Comparison of ENCODE assay signal across 8 cellular contexts in the genomic region with DNA sequence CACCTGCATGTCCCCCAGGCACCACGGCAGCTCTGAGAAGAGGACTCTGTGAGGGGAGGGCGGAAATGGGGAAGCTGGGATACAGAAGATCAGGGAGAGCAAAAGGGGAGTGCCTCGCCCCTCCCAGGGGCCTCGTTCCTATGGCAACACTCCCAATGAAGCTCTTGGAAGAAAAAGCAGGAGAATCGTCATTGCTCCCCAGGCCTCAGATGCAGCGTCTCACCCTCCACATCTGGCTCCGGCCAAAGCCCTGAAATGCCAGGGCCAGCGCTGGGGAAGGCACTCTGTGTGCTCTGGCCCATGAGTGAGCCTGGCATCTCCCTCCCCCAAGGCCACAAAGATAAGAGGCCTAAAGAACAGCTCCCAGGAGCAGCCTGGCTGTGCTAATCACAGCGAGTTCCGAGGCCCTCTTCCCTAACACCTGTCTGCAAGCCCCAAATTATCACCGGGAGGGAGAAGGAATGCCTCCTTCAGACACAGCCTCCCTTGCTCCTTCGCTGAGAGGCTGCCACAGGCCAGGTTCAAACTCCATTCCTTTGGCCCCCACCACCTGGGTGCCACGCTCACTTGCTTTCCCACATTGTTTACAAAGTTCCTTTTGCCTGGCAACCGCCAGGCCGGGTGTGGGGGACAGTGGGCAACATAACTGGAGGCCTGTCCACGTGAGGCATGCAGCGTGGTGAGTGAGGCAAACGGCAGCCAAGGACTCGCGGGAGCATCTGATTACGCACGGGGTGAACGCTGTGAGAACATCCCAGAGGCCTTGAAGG. TPM values are rescaled to one million over a fixed set of nuclear protein-coding genes. Genes with fewer than 3 reads are reported as not detected.
DNase-seq lines count a peak whose midpoint lies in the region; ATAC-seq and TF ChIP-seq lines count a peak whose summit lies in the region.

No MANE protein-coding gene starts in this region.

- H3K27ac Mint-ChIP-seq in activated T-cell treated with anti-CD3 and anti-CD28 coated beads, Interleukin-2, amount 50 U/mL, for 72 hours, result peak overlapping the region; percentile 88
- H3K27ac Mint-ChIP-seq in activated naive CD8-positive, alpha-beta T cell treated with anti-CD3 and anti-CD28 coated beads, Interleukin-2, amount 10 ng/mL, durations not matched to agents 7 days and 5 days, result peak overlapping the region; percentile 31

- POLR2A ChIA-PET in activated naive CD8-positive, alpha-beta T cell treated with anti-CD3 and anti-CD28 coated beads, Interleukin-2, amount 10 ng/mL, durations not matched to agents 7 days and 5 days (lab: Charles Lee), result interaction anchor here (0.8 to 2.1 kb wide), 4 partner anchors 8 to 72 kb away, joined by 3 to 6 read pairs (median 4); no protein-coding TSS in a partner anchor

- H3K36me3 ChIP-seq in left ventricle myocardium inferior, result peaks cover 24% of the 10 kb centered on the region

- peaks cover 83% of the 10 kb centered on the region for H3K4me1 ChIP-seq in left ventricle myocardium inferior

- intact Hi-C loops in left ventricle myocardium inferior (cut with micrococcal nuclease), result no loop called here

- no peaks in the 10 kb centered on the region for H3K9me3 ChIP-seq in left ventricle myocardium inferior (replicated peaks)

- peaks cover 15 to 18% of the 10 kb centered on the region in 2 donors for H3K36me3 Mint-ChIP-seq in activated T-cell treated with anti-CD3 and anti-CD28 coated beads, Interleukin-2, amount 50 U/mL, for 72 hours (ENCODE audit: insufficient read depth in 2 of 2)
- peaks cover 46% of the 10 kb centered on the region for H3K36me3 Mint-ChIP-seq in activated T-cell treated with anti-CD3 and anti-CD28 coated beads, Interleukin-2, amount 50 U/mL, for 4 hours (ENCODE audit: insufficient read depth)
- peaks cover 28% of the 10 kb centered on the region for H3K36me3 Mint-ChIP-seq in activated naive CD8-positive, alpha-beta T cell treated with anti-CD3 and anti-CD28 coated beads, Interleukin-2, amount 10 ng/mL, durations not matched to agents 7 days and 5 days

- peaks cover 60% of the 10 kb centered on the region for H3K4me1 Mint-ChIP-seq in activated T-cell treated with anti-CD3 and anti-CD28 coated beads, Interleukin-2, amount 50 U/mL, for 72 hours (ENCODE audit: low read depth)
- peaks cover 51% of the 10 kb centered on the region for H3K4me1 Mint-ChIP-seq in activated T-cell treated with anti-CD3 and anti-CD28 coated beads, Interleukin-2, amount 50 U/mL, for 4 hours (ENCODE audit: low read depth)
- peaks cover 46% of the 10 kb centered on the region for H3K4me1 Mint-ChIP-seq in activated naive CD8-positive, alpha-beta T cell treated with anti-CD3 and anti-CD28 coated beads, Interleukin-2, amount 10 ng/mL, durations not matched to agents 7 days and 5 days

- no peaks in the 10 kb centered on the region for H3K9me3 Mint-ChIP-seq in activated T-cell treated with anti-CD3 and anti-CD28 coated beads, Interleukin-2, amount 50 U/mL, for 72 hours
- no peaks in the 10 kb centered on the region for H3K9me3 Mint-ChIP-seq in activated T-cell treated with anti-CD3 and anti-CD28 coated beads, Interleukin-2, amount 50 U/mL, for 4 hours
- H3K9me3 Mint-ChIP-seq in activated naive CD8-positive, alpha-beta T cell treated with anti-CD3 and anti-CD28 coated beads, Interleukin-2, amount 10 ng/mL, durations not matched to agents 7 days and 5 days, result no peaks in the 10 kb centered on the region

- H3K4me3 ChIP-seq in left ventricle myocardium inferior, result peak overlapping the region; percentile 50

- DNase-seq in activated T-cell treated with anti-CD3 and anti-CD28 coated beads, Interleukin-2, amount 50 U/mL, for 72 hours, result no peak
- no peak for DNase-seq in activated T-cell treated with anti-CD3 and anti-CD28 coated beads, Interleukin-2, amount 50 U/mL, for 4 hours
- no peak for DNase-seq in activated naive CD8-positive, alpha-beta T cell treated with anti-CD3 and anti-CD28 coated beads, Interleukin-2, amount 10 ng/mL, durations not matched to agents 7 days and 5 days
- DNase-seq in left ventricle myocardium inferior (peak; percentile 86), renal cortical epithelial cell (ENCODE audit: low read depth) (peak; percentile 86), NCI-H69 (lab: John Stamatoyannopoulos, UW) (no peak)
- no peak for DNase-seq in NK-92 treated with Interleukin-12 subunit alpha and Interleukin-12 subunit beta, amount 100 ng/mL, for 24 hours (lab: John Stamatoyannopoulos, UW)
- DNase-seq in effector CD8-positive, alpha-beta T cell (lab: John Stamatoyannopoulos, UW), result no peak

- H3K27ac ChIP-seq in left ventricle myocardium inferior (replicated peaks), result peak overlapping the region; percentile 99

- H3K4me3 Mint-ChIP-seq in activated T-cell treated with anti-CD3 and anti-CD28 coated beads, Interleukin-2, amount 50 U/mL, for 72 hours, result peak overlapping the region; percentile 63 to 68
- H3K4me3 Mint-ChIP-seq in activated T-cell treated with anti-CD3 and anti-CD28 coated beads, Interleukin-2, amount 50 U/mL, for 4 hours, result no peak overlapping the region
- H3K4me3 Mint-ChIP-seq in activated naive CD8-positive, alpha-beta T cell treated with anti-CD3 and anti-CD28 coated beads, Interleukin-2, amount 10 ng/mL, durations not matched to agents 7 days and 5 days, result peak overlapping the region; percentile 14

- H3K27me3 Mint-ChIP-seq in activated T-cell treated with anti-CD3 and anti-CD28 coated beads, Interleukin-2, amount 50 U/mL, for 72 hours (ENCODE audit: low read depth), result no peaks in the 10 kb centered on the region
- H3K27me3 Mint-ChIP-seq in activated T-cell treated with anti-CD3 and anti-CD28 coated beads, Interleukin-2, amount 50 U/mL, for 4 hours (ENCODE audit: low read depth), result no peaks in the 10 kb centered on the region
- no peaks in the 10 kb centered on the region for H3K27me3 Mint-ChIP-seq in activated naive CD8-positive, alpha-beta T cell treated with anti-CD3 and anti-CD28 coated beads, Interleukin-2, amount 10 ng/mL, durations not matched to agents 7 days and 5 days

- no peak for ATAC-seq in activated T-cell treated with anti-CD3 and anti-CD28 coated beads, Interleukin-2, amount 50 U/mL, for 72 hours (replicated peaks in 1 of 2)
- no peak for ATAC-seq in activated T-cell treated with anti-CD3 and anti-CD28 coated beads, Interleukin-2, amount 50 U/mL, for 4 hours
- no peak for ATAC-seq in activated naive CD8-positive, alpha-beta T cell treated with anti-CD3 and anti-CD28 coated beads, Interleukin-2, amount 10 ng/mL, durations not matched to agents 7 days and 5 days (ENCODE audit: low read depth)

- no peaks in the 10 kb centered on the region for H3K27me3 ChIP-seq in left ventricle myocardium inferior (ENCODE audit: low read depth)

- TF ChIP-seq CTCF in left ventricle myocardium inferior (IDR thresholded peaks at IDR 0.05; ENCODE audit: borderline replicate concordance), result no peak

RNA-seq across cellular contexts. Expression of gene ECE1, which starts 27.8 kb away (rescaled TPM):
- 100 to 1,000 TPM; 159 to 193 TPM for total RNA-seq in activated T-cell treated with anti-CD3 and anti-CD28 coated beads, Interleukin-2, amount 50 U/mL, for 72 hours
- 100 to 1,000 TPM; 121 to 168 (median 149) TPM for total RNA-seq in activated T-cell treated with anti-CD3 and anti-CD28 coated beads, Interleukin-2, amount 50 U/mL, for 4 hours
- 10 to 100 TPM; 83.2 to 85.5 TPM for total RNA-seq in activated naive CD8-positive, alpha-beta T cell treated with anti-CD3 and anti-CD28 coated beads, Interleukin-2, amount 10 ng/mL, durations not matched to agents 7 days and 5 days
- total RNA-seq in left ventricle myocardium inferior (54.7 TPM), renal cortical epithelial cell (122 and 191 TPM in 2 replicates)

Comparison
In these comparisons a context has a peak if more than half of its experiments do, and no peak if none do; other contexts are left out.
1. DNase-seq: peak in left ventricle myocardium inferior (single experiment) and renal cortical epithelial cell (single experiment); none in activated T-cell treated with anti-CD3 and anti-CD28 coated beads, Interleukin-2, amount 50 U/mL, for 72 hours (0 of 2), activated T-cell treated with anti-CD3 and anti-CD28 coated beads, Interleukin-2, amount 50 U/mL, for 4 hours (single experiment), activated naive CD8-positive, alpha-beta T cell treated with anti-CD3 and anti-CD28 coated beads, Interleukin-2, amount 10 ng/mL, durations not matched to agents 7 days and 5 days (single experiment), NK-92 treated with Interleukin-12 subunit alpha and Interleukin-12 subunit beta, amount 100 ng/mL, for 24 hours (single experiment), effector CD8-positive, alpha-beta T cell (single experiment) and NCI-H69 (single experiment).